In the genomic region with DNA sequence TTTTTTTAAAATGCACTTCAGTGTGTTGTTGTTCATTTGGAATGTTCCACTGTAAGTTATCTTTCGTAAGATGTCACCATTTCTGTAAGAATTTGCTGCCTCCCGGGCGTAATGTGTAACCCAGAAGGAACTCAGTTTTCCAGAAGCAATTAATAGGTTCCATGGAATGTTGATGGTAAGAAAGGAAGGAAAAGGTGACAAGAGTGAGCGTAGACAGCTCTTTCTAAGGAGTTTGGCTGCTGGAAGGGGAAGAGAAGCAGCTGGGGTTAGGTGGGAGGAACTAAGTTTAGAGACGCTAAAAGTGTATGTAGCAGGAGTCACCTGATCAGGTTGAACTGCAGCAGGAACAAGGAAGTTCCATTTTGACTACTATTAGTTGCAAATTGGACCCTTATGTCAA, we compare ENCODE assay signal across 8 cellular contexts. TPM values are rescaled to one million over a fixed set of nuclear protein-coding genes. Genes with fewer than 3 reads are reported as not detected.
DNase-seq lines count a peak whose midpoint lies in the region; ATAC-seq, FAIRE-seq and TF ChIP-seq lines count a peak whose summit lies in the region.

No MANE protein-coding gene starts in this region.

- BruUV-seq in HepG2 (replicated peaks; lab: Mats Ljungman, UMichigan): no TSS peak

- no peak overlapping the region for H2AFZ ChIP-seq in HepG2 (ENCODE audit: low read length)

- peaks cover 2% of the 10 kb centered on the region for H3K4me1 Mint-ChIP-seq in T-helper 17 cell

- CTCF ChIA-PET in HepG2 (lab: Yijun Ruan, JAX; ENCODE audit: low intra/inter-chr PET ratio, low total read pairs): interaction anchor here (1.4 kb wide), 1 partner anchor 549 kb away, joined by 4 read pairs; no protein-coding TSS in a partner anchor

- H3K36me3 ChIP-seq in liver (ENCODE audit: control insufficient read depth in 4 of 4, insufficient read depth in 3 of 4, low read depth in 1 of 4, low read length in 3 of 4) (no peaks in the 10 kb centered on the region), HepG2 (replicated peaks in 1 of 2; ENCODE audit: control insufficient read depth in 1 of 2, insufficient read depth in 2 of 2, low read length in 2 of 2) (no peaks in the 10 kb centered on the region), kidney (ENCODE audit: control insufficient read depth in 1 of 2, insufficient read depth in 2 of 2, low read length in 2 of 2) (no peaks in the 10 kb centered on the region), vagina (no peaks in the 10 kb centered on the region), H7 (replicated peaks; ENCODE audit: control insufficient read depth, insufficient read depth, low read length) (no peaks in the 10 kb centered on the region)

- intact Hi-C loops in HepG2 (cut with micrococcal nuclease; ENCODE audit: unreplicated experiment): no loop called here
- intact Hi-C loops in kidney (cut with DNase I): no loop called here
- intact Hi-C loops in vagina (cut with DNase I): no loop called here

- no peaks in the 10 kb centered on the region for H4K20me1 ChIP-seq in HepG2 (ENCODE audit: insufficient read depth, low read length)

- TF ChIP-seq POLR2A in HepG2 (IDR thresholded peaks at IDR 0.05; ENCODE audit: insufficient read depth in 1 of 2, low read depth in 2 of 2, low read length in 2 of 2): no peak
- TF ChIP-seq POLR2A in vagina (IDR thresholded peaks at IDR 0.05): no peak

- POLR2A ChIA-PET in HepG2 (lab: Yijun Ruan, JAX): no interaction called here

- TF ChIP-seq EP300 in HepG2 (IDR thresholded peaks at IDR 0.05; ENCODE audit: low read depth in 2 of 2, low read length in 2 of 2) (no peak), HepG2 (CRISPR knock-in tag; IDR thresholded peaks at IDR 0.05; ENCODE audit: borderline replicate concordance) (no peak)

- in situ Hi-C loops in HepG2 (cut with HindIII; ENCODE audit: extremely low pct_ligation_motif_present, low pct_unique_long_range_greater_than_20kb): loop anchor here (25.0 kb wide), 1 partner anchor 704 kb away; a partner anchor contains a TSS

- 90% methylated on average over 5 of the region's 5 CpGs for WGBS in liver
- 98% methylated on average over 5 of the region's 5 CpGs for WGBS in HepG2 (ENCODE audit: low lambda C conversion rate)

- H3K9ac ChIP-seq in liver (ENCODE audit: low read depth in 1 of 2, low read length in 2 of 2) (no peak overlapping the region), HepG2 (ENCODE audit: insufficient read depth, low read depth, low read length) (no peak overlapping the region), kidney (ENCODE audit: low read length in 2 of 2) (no peak overlapping the region)

- H3K4me1 ChIP-seq in liver (ENCODE audit: control insufficient read depth in 4 of 4, insufficient read depth in 4 of 4, low read length in 3 of 4) (peaks cover 0 to 14% (median 0%) of the 10 kb centered on the region in 4 donors), HepG2 (ENCODE audit: insufficient read depth, low read length) (no peaks in the 10 kb centered on the region), kidney (ENCODE audit: control insufficient read depth in 1 of 2, insufficient read depth in 1 of 2, low read depth in 1 of 2, low read length in 2 of 2) (no peaks in the 10 kb centered on the region), vagina (no peaks in the 10 kb centered on the region)

- FAIRE-seq in HepG2 (lab: Jason Lieb, UNC) (no peak), kidney (lab: Jason Lieb, UNC) (no peak)

- no peaks in the 10 kb centered on the region for H3K27me3 ChIP-seq in liver (ENCODE audit: control insufficient read depth in 4 of 4, insufficient read depth in 4 of 4, low read length in 3 of 4)
- no peaks in the 10 kb centered on the region for H3K27me3 ChIP-seq in HepG2 (ENCODE audit: control insufficient read depth in 1 of 2, insufficient read depth in 2 of 2, low read length in 2 of 2)
- no peaks in the 10 kb centered on the region for H3K27me3 ChIP-seq in vagina
- no peaks in the 10 kb centered on the region for H3K27me3 ChIP-seq in H7 (ENCODE audit: control insufficient read depth, insufficient read depth, low read length)

- peak overlapping the region; percentile 31 for H3K4me3 Mint-ChIP-seq in T-helper 17 cell

- no peak for TF ChIP-seq RAD21 in liver (IDR thresholded peaks at IDR 0.05)
- no peak for TF ChIP-seq RAD21 in HepG2 (CRISPR knock-in tag; IDR thresholded peaks at IDR 0.05)

- no peak for ATAC-seq in HepG2
- ATAC-seq in T-helper 17 cell: no peak
- ATAC-seq in GM19324 (IDR thresholded peaks at IDR 0.05; ENCODE audit: low FRiP score, unreplicated experiment): no peak
- ATAC-seq in HG03432 (IDR thresholded peaks at IDR 0.05; ENCODE audit: unreplicated experiment): no peak

- H3K79me2 ChIP-seq in HepG2 (ENCODE audit: insufficient read depth, low read length): no peaks in the 10 kb centered on the region

- peak overlapping the region; percentile 81 for H3K27ac Mint-ChIP-seq in T-helper 17 cell

- H3K9me3 ChIP-seq in liver (ENCODE audit: control insufficient read depth in 4 of 4, low read length in 3 of 4) (no peaks in the 10 kb centered on the region), HepG2 (ENCODE audit: low read length) (no peaks in the 10 kb centered on the region), T-helper 17 cell (ENCODE audit: control insufficient read depth, low read length, poor library complexity, severe bottlenecking) (no peaks in the 10 kb centered on the region), kidney (ENCODE audit: control insufficient read depth in 1 of 2, low read length in 2 of 2) (no peaks in the 10 kb centered on the region), vagina (no peaks in the 10 kb centered on the region)

- peaks cover 3% of the 10 kb centered on the region for H3K36me3 Mint-ChIP-seq in T-helper 17 cell (ENCODE audit: low read depth)

- TF ChIP-seq CTCF in liver (IDR thresholded peaks at IDR 0.05; ENCODE audit: low read depth, low read length, missing input control): no peak
- no peak for TF ChIP-seq CTCF in HepG2 (CRISPR knock-in tag; IDR thresholded peaks at IDR 0.05)
- TF ChIP-seq CTCF in kidney (IDR thresholded peaks at IDR 0.05; ENCODE audit: borderline replicate concordance, extremely low read depth, insufficient read depth): no peak
- no peak for TF ChIP-seq CTCF in vagina (IDR thresholded peaks at IDR 0.05)

- H3K27ac ChIP-seq in liver (ENCODE audit: low read depth in 1 of 2, low read length in 2 of 2): peak overlapping the region; percentile 22 to 47
- H3K27ac ChIP-seq in HepG2 (ENCODE audit: extremely low read length, insufficient read depth, low read length): no peak overlapping the region
- H3K27ac ChIP-seq in kidney (ENCODE audit: low read depth in 2 of 2, low read length in 2 of 2): no peak overlapping the region
- H3K27ac ChIP-seq in vagina: peak overlapping the region; percentile 22

- no peaks in the 10 kb centered on the region for H3K27me3 Mint-ChIP-seq in T-helper 17 cell

- DNase-seq in HepG2 (ENCODE audit: low spot score) (no peak), T-helper 17 cell (no peak), kidney (no peak), vagina (ENCODE audit: extremely low spot score in 2 of 2) (no peak), H7 (no peak)

- H3K4me3 ChIP-seq in liver (ENCODE audit: low read depth in 1 of 3, low read length in 3 of 3): no peak overlapping the region
- H3K4me3 ChIP-seq in HepG2 (replicated peaks in 1 of 3; ENCODE audit: insufficient read depth in 1 of 3, low read depth in 2 of 3, low read length in 3 of 3): no peak overlapping the region
- peak overlapping the region; percentile 33 to 34 for H3K4me3 ChIP-seq in kidney (ENCODE audit: low read length in 2 of 2)
- H3K4me3 ChIP-seq in vagina: peak overlapping the region in 1 of 2 donors; percentile 23
- no peak overlapping the region for H3K4me3 ChIP-seq in H7 (ENCODE audit: insufficient read depth, low read depth, low read length)

- no peak overlapping the region for H3K4me2 ChIP-seq in HepG2 (ENCODE audit: low read depth, low read length)

TF ChIP-seq in liver, 16 proteins besides CTCF, POLR2A, EP300 and RAD21 (continues in another document):
- TF ChIP-seq NR2F2 (IDR thresholded peaks at IDR 0.05) (no peak), TAF1 (conservative IDR thresholded peaks at IDR 0.05) (no peak), JUND (IDR thresholded peaks at IDR 0.05) (no peak)

TF ChIP-seq in HepG2, 621 proteins besides CTCF, POLR2A, EP300 and RAD21 (continues in another document):
- TF ChIP-seq REXO4 (CRISPR knock-in tag; IDR thresholded peaks at IDR 0.05; ENCODE audit: borderline replicate concordance): no peak

RNA-seq across cellular contexts. Expression of a gene that starts 35.9 kb away (rescaled TPM):
- total RNA-seq in liver (under 1 TPM in 1 of 2 donors, not detected in 1; 0.09 TPM), HepG2 (2016; rRNA removed; fragmentation: Illumina TruSeq; extraction: Trizol) (not detected in 2 replicates), T-helper 17 cell (under 1 TPM; 0.07 to 0.16 TPM), kidney (not detected), vagina (not detected)
- polyA plus RNA-seq in liver (not detected), HepG2 (2011; rRNA removed) (not detected in 2 replicates), kidney (ENCODE audit: insufficient read depth, low read depth, low replicate concordance) (not detected)
- not detected in 2 replicates for total RNA-seq in HepG2 (2016; cell fraction: cytosol; rRNA removed; fragmentation: Illumina TruSeq; extraction: Trizol; ENCODE audit: low read depth)
- not detected in 2 replicates for total RNA-seq in HepG2 (2016; cell fraction: insoluble cytoplasmic fraction; rRNA removed; fragmentation: Illumina TruSeq; extraction: Trizol)
- not detected in 2 replicates for total RNA-seq in HepG2 (2016; cell fraction: membrane; rRNA removed; fragmentation: Illumina TruSeq; extraction: Trizol)
- total RNA-seq in HepG2 (2016; cell fraction: nucleus; rRNA removed; fragmentation: Illumina TruSeq; extraction: Trizol): not detected in 2 replicates
- polyA plus RNA-seq in HepG2 (2011; cell fraction: cytosol; rRNA removed): not detected in 2 replicates
- not detected in 2 replicates for polyA plus RNA-seq in HepG2 (2011; cell fraction: nucleus; rRNA removed)
- polyA plus RNA-seq in HepG2 (2012): not detected in 2 replicates
- polyA plus RNA-seq in HepG2 (2016; cell fraction: cytosol; fragmentation: Illumina TruSeq; extraction: Trizol; ENCODE audit: low read depth): not detected in 2 replicates
- polyA plus RNA-seq in HepG2 (2016; cell fraction: insoluble cytoplasmic fraction; fragmentation: Illumina TruSeq; extraction: Trizol; ENCODE audit: low read depth): not detected in 2 replicates
- polyA plus RNA-seq in HepG2 (2016; cell fraction: membrane; fragmentation: Illumina TruSeq; extraction: Trizol; ENCODE audit: low read depth): not detected in 2 replicates
- not detected in 2 replicates for polyA plus RNA-seq in HepG2 (2016; cell fraction: nucleus; fragmentation: Illumina TruSeq; extraction: Trizol; ENCODE audit: insufficient read depth, low read depth)
- polyA minus RNA-seq in HepG2 (2011; rRNA and poly(A)+ RNA removed; ENCODE audit: low replicate concordance): not detected in 2 replicates
- not detected in 2 replicates for polyA minus RNA-seq in HepG2 (2011; cell fraction: cytosol; rRNA and poly(A)+ RNA removed)
- not detected in 2 replicates for polyA minus RNA-seq in HepG2 (2011; cell fraction: nucleus; rRNA and poly(A)+ RNA removed)
- 0.22 TPM in 1 of 2 replicates, not detected in the other for total RNA-seq in H7 (2014; rRNA removed; shearing (Covaris generic))

Comparison
In these comparisons a context has a peak if more than half of its experiments do, and no peak if none do; other contexts are left out.
1. H3K27ac ChIP-seq: peak in liver (2 of 2) and vagina (single experiment); none in HepG2 (single experiment) and kidney (0 of 2).
2. H3K4me3 ChIP-seq: peak in kidney (2 of 2); none in liver (0 of 3), HepG2 (0 of 3) and H7 (single experiment).